ENCODE assay signal across 20 cellular contexts in the genomic region with DNA sequence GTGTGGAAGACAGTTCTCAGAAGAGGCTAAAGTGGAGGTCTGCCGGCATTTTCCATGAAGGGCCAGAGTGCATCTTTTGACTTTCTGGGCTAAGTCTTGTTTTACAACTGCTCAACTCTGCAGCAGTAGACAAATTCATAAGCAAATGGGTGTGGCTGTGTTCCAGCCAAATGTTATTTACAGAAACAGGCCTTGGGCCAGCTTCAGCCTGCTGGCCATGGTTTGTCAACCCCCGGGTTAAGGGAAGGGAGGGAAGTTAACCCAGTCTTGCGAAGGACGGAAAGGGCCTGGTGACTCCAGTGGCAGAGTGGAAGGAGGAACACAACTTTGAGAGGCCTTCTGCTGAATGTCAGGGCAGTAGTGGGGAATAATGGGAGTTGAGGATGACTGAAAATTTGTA. TPM values are rescaled to one million over a fixed set of nuclear protein-coding genes. Genes with fewer than 3 reads are reported as not detected.
DNase-seq lines count a peak whose midpoint lies in the region; ATAC-seq and TF ChIP-seq lines count a peak whose summit lies in the region.
"Had no signal": no experiment of that assay in that cellular context is flagged by ENCODE, and none has a peak within 500 bp of the region (broad histone marks: within the 10 kb centered on the region; RNA-seq: fewer than 3 reads in every experiment).

No MANE protein-coding gene starts in this region.

- H3K4me1 ChIP-seq in IMR-90 (ENCODE audit: control insufficient read depth, insufficient read depth, low read length) (peaks cover 14% of the 10 kb centered on the region), upper lobe of right lung (no peaks in the 10 kb centered on the region)
- H3K4me1 ChIP-seq: transverse colon had no signal

- H3K14ac ChIP-seq in IMR-90 (replicated peaks; ENCODE audit: low read depth, low read length): peak overlapping the region; percentile 64

- 56% methylated on average over 4 of the region's 4 CpGs; no CpG with 5 or more reads in 1 of the 2 experiments for WGBS in IMR-90 (ENCODE audit: extremely low coverage in 2 of 2, insufficient read length in 1 of 2), 2 experiments

- peak overlapping the region; percentile 43 for H4K91ac ChIP-seq in IMR-90 (ENCODE audit: insufficient read depth, low read depth, low read length)

- H3K4me3 ChIP-seq in IMR-90 (ENCODE audit: insufficient read depth, low read depth, low read length) (no peak overlapping the region), upper lobe of right lung (no peak overlapping the region)
- H3K4me3 ChIP-seq: right lobe of liver, transverse colon had no signal

- H3K27me3 ChIP-seq in IMR-90 (ENCODE audit: control insufficient read depth, insufficient read depth, low read length) (no peaks in the 10 kb centered on the region), upper lobe of right lung (no peaks in the 10 kb centered on the region)
- H3K27me3 ChIP-seq: BE2C, right lobe of liver, transverse colon had no signal

- intact Hi-C loops in IMR-90 (cut with micrococcal nuclease): no loop called here
- intact Hi-C loops in upper lobe of right lung (cut with DNase I): no loop called here

- peak overlapping the region in 1 of 2 experiments; percentile 12; a peak in 1 of 4 replicates for H4K8ac ChIP-seq in IMR-90 (ENCODE audit: low read depth in 2 of 2, low read length in 2 of 2)

- H2AK9ac ChIP-seq in IMR-90 (replicated peaks; ENCODE audit: low read depth, low read length, poor library complexity): no peak overlapping the region

- POLR2A ChIA-PET in IMR-90 (lab: Charles Lee; ENCODE audit: unreplicated experiment): no interaction called here

- no peak for TF ChIP-seq CTCF in IMR-90 (conservative IDR thresholded peaks at IDR 0.05; ENCODE audit: low read depth, low read length)
- no peak for TF ChIP-seq CTCF in upper lobe of right lung (IDR thresholded peaks at IDR 0.05)

- H3K4ac ChIP-seq in IMR-90 (ENCODE audit: low read depth, low read length): peak overlapping the region; percentile 28

- H3K36me3 ChIP-seq in IMR-90 (ENCODE audit: control insufficient read depth, insufficient read depth, low read length) (no peaks in the 10 kb centered on the region), upper lobe of right lung (no peaks in the 10 kb centered on the region)
- H3K36me3 ChIP-seq: BE2C, right lobe of liver, transverse colon had no signal

- H2BK5ac ChIP-seq in IMR-90 (ENCODE audit: low read depth, low read length, poor library complexity, severe bottlenecking): no peak overlapping the region

- no peaks in the 10 kb centered on the region for H4K20me1 ChIP-seq in IMR-90 (ENCODE audit: insufficient read depth, low read length)

- H2AK5ac ChIP-seq in IMR-90 (ENCODE audit: low read depth, low read length): peak overlapping the region; percentile 31; the same call in 1 of the 2 replicates

- H2AFZ ChIP-seq in IMR-90 (replicated peaks; ENCODE audit: low read length, poor library complexity): peak overlapping the region; percentile 27

- DNase-seq in IMR-90: no peak
- peak; percentile 74 for DNase-seq in fibroblast of peridontal ligament (ENCODE audit: extremely low read depth)
- peak; percentile 41 for DNase-seq in myocyte (ENCODE audit: low read depth)
- DNase-seq in upper lobe of right lung: no peak
- DNase-seq in ACHN: no peak
- DNase-seq in GM19240 (ENCODE audit: insufficient read length, low spot score): no peak
- no peak for DNase-seq in effector CD4-positive, alpha-beta T cell
- DNase-seq: activated CD4-positive, alpha-beta T cell treated with anti-CD3 and anti-CD28 coated beads, Interleukin-2, amount 10 ng/mL, durations not matched to agents 24 days and 14 days; activated CD8-positive, alpha-beta memory T cell treated with anti-CD3 and anti-CD28 coated beads, Interleukin-2, amount 10 ng/mL, durations not matched to agents 7 days and 5 days; activated naive CD4-positive, alpha-beta T cell treated with anti-CD3 and anti-CD28 coated beads, Interleukin-2, amount 10 ng/mL, durations not matched to agents 7 days and 5 days; BE2C; GDM1; Kasumi-1; left colon; mesendoderm; NCI-H1048; NCI-H187 treated with DMSO at 0.1 percent for 48 hours; right lobe of liver; transverse colon had no signal

- no TSS peak for BruUV-seq in IMR-90 (replicated peaks; lab: Mats Ljungman, UMichigan)

- peak overlapping the region; percentile 60 for H2BK120ac ChIP-seq in IMR-90 (ENCODE audit: low read depth, low read length)

- H3K79me1 ChIP-seq in IMR-90 (ENCODE audit: low read depth in 1 of 2, low read length in 2 of 2): no peaks in the 10 kb centered on the region

- peak overlapping the region; percentile 8; the same call in 2 of the 3 replicates for H2BK15ac ChIP-seq in IMR-90 (ENCODE audit: low read depth, low read length)

- peak overlapping the region; percentile 48; the same call in 1 of the 2 replicates for H3K23ac ChIP-seq in IMR-90 (ENCODE audit: low read depth, low read length)

- dilution Hi-C loops in IMR-90 (cut with HindIII; ENCODE audit: low sequenced_read_pairs, unreplicated experiment): no loop called here

- H3K4me2 ChIP-seq in IMR-90 (ENCODE audit: low read depth, low read length): no peak overlapping the region

- H3K9me1 ChIP-seq in IMR-90 (ENCODE audit: insufficient read depth, low read length): no peaks in the 10 kb centered on the region

- TF ChIP-seq RAD21 in IMR-90 (IDR thresholded peaks at IDR 0.05; ENCODE audit: low read length): no peak

- no peak overlapping the region for H3K56ac ChIP-seq in IMR-90 (ENCODE audit: extremely low read depth, insufficient read depth, low read length)

- no peak overlapping the region for H3K18ac ChIP-seq in IMR-90 (ENCODE audit: low read depth, low read length)

- TF ChIP-seq POLR2A in IMR-90 (IDR thresholded peaks at IDR 0.05; ENCODE audit: low read depth, low read length): no peak

- peak overlapping the region; percentile 56; the same call in 1 of the 2 replicates for H2BK20ac ChIP-seq in IMR-90 (ENCODE audit: low read depth, low read length)

- in situ Hi-C loops in IMR-90 (cut with MboI; ENCODE audit: low sequenced_read_pairs) (no loop called here), ACHN (cut with HindIII; ENCODE audit: low pct_ligation_motif_present, low pct_unique_long_range_greater_than_20kb, low sequenced_read_pairs) (no loop called here)

- no peak overlapping the region for H3K9ac ChIP-seq in IMR-90 (ENCODE audit: low read depth, low read length)

- H3K27ac ChIP-seq in IMR-90 (ENCODE audit: insufficient read depth, low read length) (no peak overlapping the region), upper lobe of right lung (no peak overlapping the region)
- H3K27ac ChIP-seq: right lobe of liver, transverse colon had no signal

- H3K9me3 ChIP-seq in IMR-90 (ENCODE audit: control insufficient read depth, insufficient read depth, low read length) (no peaks in the 10 kb centered on the region), upper lobe of right lung (no peaks in the 10 kb centered on the region)
- H3K9me3 ChIP-seq: BE2C, right lobe of liver, transverse colon had no signal

- no peak overlapping the region for H4K5ac ChIP-seq in IMR-90 (ENCODE audit: low read depth, low read length)

- ATAC-seq in IMR-90 (ENCODE audit: low read depth): peak; percentile 42
- ATAC-seq in upper lobe of right lung: peak; percentile 31
- ATAC-seq: activated CD8-positive, alpha-beta memory T cell treated with anti-CD3 and anti-CD28 coated beads, Interleukin-2, amount 10 ng/mL, durations not matched to agents 7 days and 5 days; left colon had no signal

- CTCF ChIA-PET in IMR-90 (lab: Yijun Ruan, JAX): no interaction called here

TF ChIP-seq in IMR-90, 13 proteins besides CTCF, POLR2A, EP300 and RAD21:
- no peak for TF ChIP-seq RFX5 (IDR thresholded peaks at IDR 0.05; ENCODE audit: low read depth, low read length)
- TF ChIP-seq FOS (IDR thresholded peaks at IDR 0.05; ENCODE audit: low read depth, low read length): no peak
- TF ChIP-seq NFE2L2 (IDR thresholded peaks at IDR 0.05; ENCODE audit: low read depth, low read length): no peak
- no peak for TF ChIP-seq USF2 (IDR thresholded peaks at IDR 0.05; ENCODE audit: low read depth, low read length)
- no peak for TF ChIP-seq CHD1 (IDR thresholded peaks at IDR 0.05; ENCODE audit: low read depth, low read length)
- no peak for TF ChIP-seq CEBPB (IDR thresholded peaks at IDR 0.05; ENCODE audit: low read depth, low read length)
- TF ChIP-seq ELK1 (IDR thresholded peaks at IDR 0.05; ENCODE audit: borderline replicate concordance, low read depth, low read length): no peak
- TF ChIP-seq BHLHE40 (IDR thresholded peaks at IDR 0.05; ENCODE audit: low read depth, low read length): no peak
- no peak for TF ChIP-seq MAFK (IDR thresholded peaks at IDR 0.05; ENCODE audit: low read depth, low read length)
- no peak for TF ChIP-seq RCOR1 (IDR thresholded peaks at IDR 0.05; ENCODE audit: insufficient replicate concordance, low read length)
- no peak for TF ChIP-seq MAZ (IDR thresholded peaks at IDR 0.05; ENCODE audit: borderline replicate concordance, low read depth, low read length)
- no peak for TF ChIP-seq MXI1 (IDR thresholded peaks at IDR 0.05; ENCODE audit: borderline replicate concordance, low read depth, low read length)
- no peak for TF ChIP-seq SMC3 (IDR thresholded peaks at IDR 0.05; ENCODE audit: low read depth, low read length)

RNA-seq across cellular contexts. Expression of gene NCKAP5, which starts 34.3 kb away (rescaled TPM):
- total RNA-seq in IMR-90 (2012; rRNA removed) (3.9 and 5.3 TPM in 2 replicates), myocyte (0.31 and 0.53 TPM in 2 replicates), upper lobe of right lung (40.8 TPM)
- 2.3 and 2.7 TPM in 2 replicates for polyA plus RNA-seq in IMR-90 (2012; rRNA removed)
- 0.97 and 1.5 TPM in 2 replicates for polyA plus RNA-seq in IMR-90 (2012; cell fraction: cytosol; rRNA removed)
- polyA plus RNA-seq in IMR-90 (2012; cell fraction: nucleus; rRNA removed; ENCODE audit: low replicate concordance): 1.2 and 3.6 TPM in 2 replicates
- 0.16 TPM for polyA plus RNA-seq in myocyte (2012)
- total RNA-seq: activated CD4-positive, alpha-beta T cell treated with anti-CD3 and anti-CD28 coated beads, Interleukin-2, amount 10 ng/mL, durations not matched to agents 24 days and 14 days; activated CD8-positive, alpha-beta memory T cell treated with anti-CD3 and anti-CD28 coated beads, Interleukin-2, amount 10 ng/mL, durations not matched to agents 7 days and 5 days; T-helper 2 cell treated with Interferon-gamma antibody and Interleukin-4, amounts not matched to agents 100 ng/mL and 5 ng/mL, for 36 hours had no signal

Comparison
In these comparisons a context has a peak if more than half of its experiments do, and no peak if none do; other contexts are left out.
1. DNase-seq: peak in fibroblast of peridontal ligament (single experiment) and myocyte (single experiment); none in IMR-90 (single experiment), upper lobe of right lung (single experiment), ACHN (single experiment), GM19240 (single experiment) and effector CD4-positive, alpha-beta T cell (single experiment).